1 cellular context compared by ENCODE assay signal in genomic region chr3:149221783-149222517, GRCh38.
TF ChIP-seq lines count a peak whose summit lies in the region.

Gene CP, minus strand, starts transcription at chr3:149221829. Its CDS starts 37 bp downstream, at chr3:149221792.

TF ChIP-seq in HepG2, 621 proteins besides CTCF, POLR2A, EP300 and RAD21 (continued from another document and continues in another):
- no peak for TF ChIP-seq ZNF337 (CRISPR knock-in tag; IDR thresholded peaks at IDR 0.05; ENCODE audit: borderline replicate concordance, low read depth)
- TF ChIP-seq MYC (CRISPR knock-in tag; IDR thresholded peaks at IDR 0.05; ENCODE audit: borderline replicate concordance): no peak
- TF ChIP-seq ZNF292 (CRISPR knock-in tag; IDR thresholded peaks at IDR 0.05; ENCODE audit: borderline replicate concordance, low read depth): no peak
- no peak for TF ChIP-seq PRDM10 (CRISPR knock-in tag; IDR thresholded peaks at IDR 0.05; ENCODE audit: low read depth)
- TF ChIP-seq ZNF331 (CRISPR knock-in tag; IDR thresholded peaks at IDR 0.05): peak; percentile 69
- peak; percentile 87; the same call in 1 of the 2 replicates for TF ChIP-seq ZNF3 (CRISPR knock-in tag; IDR thresholded peaks at IDR 0.05)
- TF ChIP-seq ZNF138 (CRISPR knock-in tag; IDR thresholded peaks at IDR 0.05; ENCODE audit: low read depth): no peak
- no peak for TF ChIP-seq ZNF83 (CRISPR knock-in tag; IDR thresholded peaks at IDR 0.05; ENCODE audit: borderline replicate concordance)
- 0 out of 2 replicates have a peak, but pooled peaks have one; percentile 25 for TF ChIP-seq SIX1 (CRISPR knock-in tag; IDR thresholded peaks at IDR 0.05; ENCODE audit: borderline replicate concordance)
- TF ChIP-seq ZBTB7B (CRISPR knock-in tag; IDR thresholded peaks at IDR 0.05): no peak
- no peak; the same call in 1 of the 2 replicates for TF ChIP-seq DPF2 (CRISPR knock-in tag; IDR thresholded peaks at IDR 0.05; ENCODE audit: borderline replicate concordance, low read depth)
- peak; percentile 68 for TF ChIP-seq DRAP1 (CRISPR knock-in tag; IDR thresholded peaks at IDR 0.05)
- TF ChIP-seq ZNF253 (CRISPR knock-in tag; IDR thresholded peaks at IDR 0.05; ENCODE audit: borderline replicate concordance): no peak
- peak; percentile 74 for TF ChIP-seq RARA (CRISPR knock-in tag; IDR thresholded peaks at IDR 0.05)
- TF ChIP-seq ZNF530 (CRISPR knock-in tag; IDR thresholded peaks at IDR 0.05; ENCODE audit: low read depth): no peak
- no peak for TF ChIP-seq ARHGAP35 (CRISPR knock-in tag; IDR thresholded peaks at IDR 0.05; ENCODE audit: borderline replicate concordance)
- TF ChIP-seq E2F1 (CRISPR knock-in tag; IDR thresholded peaks at IDR 0.05): no peak
- TF ChIP-seq CAMTA2 (CRISPR knock-in tag; IDR thresholded peaks at IDR 0.05; ENCODE audit: borderline replicate concordance): no peak
- TF ChIP-seq ZNF280B (CRISPR knock-in tag; IDR thresholded peaks at IDR 0.05; ENCODE audit: borderline replicate concordance): no peak
- TF ChIP-seq CC2D1A (CRISPR knock-in tag; IDR thresholded peaks at IDR 0.05): no peak
- no peak for TF ChIP-seq ZBTB7A (CRISPR knock-in tag; IDR thresholded peaks at IDR 0.05)
- TF ChIP-seq ZFP36L2 (CRISPR knock-in tag; IDR thresholded peaks at IDR 0.05): no peak
- TF ChIP-seq KMT2A (CRISPR knock-in tag; IDR thresholded peaks at IDR 0.05): no peak
- no peak for TF ChIP-seq HOXA7 (CRISPR knock-in tag; IDR thresholded peaks at IDR 0.05)
- TF ChIP-seq KDM6A (CRISPR knock-in tag; IDR thresholded peaks at IDR 0.05; ENCODE audit: low read depth): no peak
- no peak for TF ChIP-seq ZNF546 (CRISPR knock-in tag; conservative IDR thresholded peaks at IDR 0.05)
- no peak for TF ChIP-seq FOXC1 (CRISPR knock-in tag; IDR thresholded peaks at IDR 0.05; ENCODE audit: borderline replicate concordance)
- TF ChIP-seq ARID3A (IDR thresholded peaks at IDR 0.05; ENCODE audit: low read depth, low read length): 0 out of 2 replicates have a peak, but pooled peaks have one; percentile 21
- TF ChIP-seq ZHX2 (IDR thresholded peaks at IDR 0.05; ENCODE audit: low read depth): no peak
- TF ChIP-seq ZHX2 (CRISPR knock-in tag; IDR thresholded peaks at IDR 0.05; ENCODE audit: borderline replicate concordance): no peak
- TF ChIP-seq ZNF205 (CRISPR knock-in tag; IDR thresholded peaks at IDR 0.05): 0 out of 2 replicates have a peak, but pooled peaks have one; percentile 47
- TF ChIP-seq ZNF18 (CRISPR knock-in tag; IDR thresholded peaks at IDR 0.05; ENCODE audit: insufficient replicate concordance): no peak
- no peak for TF ChIP-seq ZNF343 (CRISPR knock-in tag; IDR thresholded peaks at IDR 0.05)
- TF ChIP-seq ZNF597 (CRISPR knock-in tag; IDR thresholded peaks at IDR 0.05): no peak
- no peak for TF ChIP-seq ZBTB44 (CRISPR knock-in tag; IDR thresholded peaks at IDR 0.05)
- TF ChIP-seq ZNF576 (CRISPR knock-in tag; IDR thresholded peaks at IDR 0.05): no peak
- no peak for TF ChIP-seq ZNF350 (CRISPR knock-in tag; IDR thresholded peaks at IDR 0.05; ENCODE audit: borderline replicate concordance, low read depth)
- TF ChIP-seq ZFY (CRISPR knock-in tag; IDR thresholded peaks at IDR 0.05): no peak
- TF ChIP-seq MNT (IDR thresholded peaks at IDR 0.05): no peak
